Comparison of ENCODE assay signal across 29 cellular contexts in genomic region chr12:49284672-49285071, GRCh38. TPM values are rescaled to one million over a fixed set of nuclear protein-coding genes. Genes with fewer than 3 reads are reported as not detected.
"Had no signal": no experiment of that assay in that cellular context is flagged by ENCODE, and none has a peak within 500 bp of the region (broad histone marks: within the 10 kb centered on the region; RNA-seq: fewer than 3 reads in every experiment).

No MANE protein-coding gene starts in this region.

- H3K79me2 ChIP-seq: parathyroid adenoma had no signal

- H3K4me1 ChIP-seq: colonic mucosa, esophagus squamous epithelium, parathyroid adenoma, right lobe of liver, transverse colon, vagina had no signal

- H3K4me1 Mint-ChIP-seq: immature natural killer cell; stimulated activated naive CD8-positive, alpha-beta T cell treated with anti-CD3 and anti-CD28 coated beads, Interleukin-15, amount 100 ng/mL, for 72 hours had no signal

- H2AFZ ChIP-seq: parathyroid adenoma had no signal

- H3K4me3 ChIP-seq: colonic mucosa, esophagus squamous epithelium, lower lobe of right lung, right lobe of liver, suprapubic skin, transverse colon, vagina had no signal

- H3K4me3 Mint-ChIP-seq: dendritic cell treated with granulocyte-macrophage colony-stimulating factor and Interleukin-4, amounts not matched to agents 40 ng/mL and 50 ng/mL, for 4 days; immature natural killer cell; naive B cell; natural killer cell treated with Interleukin-12 subunit alpha and Interleukin-12 subunit beta and Interleukin-15 and Interleukin-18, amount 100 ng/mL, for 72 hours; neural crest cell; stimulated activated naive CD8-positive, alpha-beta T cell treated with anti-CD3 and anti-CD28 coated beads, Interleukin-15, amount 100 ng/mL, for 72 hours had no signal

- H3K27ac Mint-ChIP-seq: dendritic cell treated with granulocyte-macrophage colony-stimulating factor and Interleukin-4, amounts not matched to agents 40 ng/mL and 50 ng/mL, for 4 days; immature natural killer cell; naive B cell; natural killer cell treated with Interleukin-12 subunit alpha and Interleukin-12 subunit beta and Interleukin-15 and Interleukin-18, amount 100 ng/mL, for 72 hours; progenitor cell of endocrine pancreas; stimulated activated naive CD8-positive, alpha-beta T cell treated with anti-CD3 and anti-CD28 coated beads, Interleukin-15, amount 100 ng/mL, for 72 hours had no signal

- H3K9me3 Mint-ChIP-seq: dendritic cell treated with granulocyte-macrophage colony-stimulating factor and Interleukin-4, amounts not matched to agents 40 ng/mL and 50 ng/mL, for 4 days; immature natural killer cell; naive B cell; natural killer cell treated with Interleukin-12 subunit alpha and Interleukin-12 subunit beta and Interleukin-15 and Interleukin-18, amount 100 ng/mL, for 72 hours; neural crest cell; stimulated activated naive CD8-positive, alpha-beta T cell treated with anti-CD3 and anti-CD28 coated beads, Interleukin-15, amount 100 ng/mL, for 72 hours had no signal

- H3K36me3 ChIP-seq: colonic mucosa, esophagus squamous epithelium, lower lobe of right lung, right lobe of liver, suprapubic skin, transverse colon, vagina had no signal

- ATAC-seq: left ventricle myocardium superior; lower lobe of right lung; natural killer cell treated with Interleukin-12 subunit alpha and Interleukin-12 subunit beta and Interleukin-15 and Interleukin-18, amount 100 ng/mL, for 72 hours; stimulated activated naive CD8-positive, alpha-beta T cell treated with anti-CD3 and anti-CD28 coated beads, Interleukin-15, amount 100 ng/mL, for 72 hours had no signal

- H3K9ac ChIP-seq: parathyroid adenoma had no signal

- H3K9me3 ChIP-seq: colonic mucosa, esophagus squamous epithelium, lower lobe of right lung, right lobe of liver, suprapubic skin, transverse colon, vagina had no signal

- DNase-seq: colonic mucosa; effector CD8-positive, alpha-beta T cell; erythroblast; esophagus squamous epithelium; foreskin melanocyte; hypothalamus; immature natural killer cell; left ventricle myocardium superior; lower lobe of right lung; naive B cell; right lobe of liver; small intestine; stimulated activated CD4-positive, alpha-beta T cell treated with anti-CD3 and anti-CD28 coated beads, Interleukin-12 subunit alpha, Interleukin-12 subunit beta, amount 100 ng/mL, for 4 hours; stimulated activated CD4-positive, alpha-beta T cell treated with anti-CD3 and anti-CD28 coated beads, Interleukin-1b, Interleukin-23, amount 100 ng/mL, for 48 hours; stimulated activated CD4-positive, alpha-beta T cell treated with anti-CD3 and anti-CD28 coated beads, Interleukin-4, amount 100 ng/mL, for 1 hour; stimulated activated CD8-positive, alpha-beta memory T cell treated with anti-CD3 and anti-CD28 coated beads, Interleukin-4, amount 100 ng/mL, for 48 hours; stimulated activated naive CD4-positive, alpha-beta T cell; stimulated activated naive CD8-positive, alpha-beta T cell treated with anti-CD3 and anti-CD28 coated beads, Interleukin-15, amount 100 ng/mL, for 72 hours; transverse colon had no signal

- H3K36me3 Mint-ChIP-seq: immature natural killer cell; naive B cell; natural killer cell treated with Interleukin-12 subunit alpha and Interleukin-12 subunit beta and Interleukin-15 and Interleukin-18, amount 100 ng/mL, for 72 hours had no signal

- H3K27me3 ChIP-seq: colonic mucosa, right lobe of liver, vagina had no signal

- H3K27ac ChIP-seq: colonic mucosa, esophagus squamous epithelium, lower lobe of right lung, parathyroid adenoma, right lobe of liver, suprapubic skin, transverse colon, vagina had no signal

RNA-seq across cellular contexts. Expression of gene PRPH, which starts 10.3 kb away (rescaled TPM):
- total RNA-seq: left ventricle myocardium superior; mononuclear cell; natural killer cell treated with Interleukin-12 subunit alpha and Interleukin-12 subunit beta and Interleukin-15 and Interleukin-18, amount 100 ng/mL, for 72 hours; right lobe of liver had no signal
- polyA plus RNA-seq: immature natural killer cell had no signal

RNA-seq across cellular contexts. Expression of gene TROAP, which starts 38.4 kb away (rescaled TPM):
- total RNA-seq: mesenteric fat pad had no signal

RNA-seq across cellular contexts. Expression of gene C1QL4, which starts 52.3 kb away (rescaled TPM):
- total RNA-seq: colonic mucosa; esophagus squamous epithelium; left ventricle myocardium superior; lower lobe of right lung; mesenteric fat pad; natural killer cell treated with Interleukin-12 subunit alpha and Interleukin-12 subunit beta and Interleukin-15 and Interleukin-18, amount 100 ng/mL, for 72 hours; right lobe of liver; transverse colon; ureter had no signal
- polyA plus RNA-seq: immature natural killer cell had no signal
